Comparison of ENCODE assay signal across 8 cellular contexts in genomic region chr2:63861220-63861822, GRCh38. TPM values are rescaled to one million over a fixed set of nuclear protein-coding genes. Genes with fewer than 3 reads are reported as not detected.
DNase-seq lines count a peak whose midpoint lies in the region; ATAC-seq, FAIRE-seq and TF ChIP-seq lines count a peak whose summit lies in the region.

No MANE protein-coding gene starts in this region.

- no peak overlapping the region for H3K9ac ChIP-seq in Karpas-422 (ENCODE audit: low read length)
- H3K9ac ChIP-seq in kidney (ENCODE audit: low read length in 2 of 2) = no peak overlapping the region

- H3K4me3 ChIP-seq in A673 (ENCODE audit: low read depth, low read length, poor library complexity, severe bottlenecking) = no peak overlapping the region
- H3K4me3 ChIP-seq in Karpas-422 (ENCODE audit: low read length) = no peak overlapping the region
- H3K4me3 ChIP-seq in kidney (ENCODE audit: low read length in 2 of 2) = no peak overlapping the region

- peaks cover 83% of the 10 kb centered on the region for H3K36me3 Mint-ChIP-seq in MCF 10A (ENCODE audit: insufficient read depth, unreplicated experiment)

- H2AFZ ChIP-seq in Karpas-422 (ENCODE audit: low read length) = no peak overlapping the region

- peaks cover 22% of the 10 kb centered on the region for H3K4me1 Mint-ChIP-seq in MCF 10A (ENCODE audit: insufficient read depth, unreplicated experiment)

- CTCF ChIA-PET in A673 (lab: Charles Lee) (interaction anchor here (0.5 to 1.4 kb wide), 5 partner anchors 12 to 339 kb away, joined by 3 to 15 read pairs (median 4); no protein-coding TSS in a partner anchor), MCF 10A (lab: Yijun Ruan, JAX) (interaction anchor here (0.6 to 11.4 kb wide), 28 partner anchors 8 to 904 kb away, joined by 3 to 114 read pairs (median 5); partner anchors contain the start of gene UGP2)

- no peak for TF ChIP-seq POLR2A in GM12892 (IDR thresholded peaks at IDR 0.05; ENCODE audit: low read depth, low read length)

- no peak overlapping the region for H3K4me3 Mint-ChIP-seq in MCF 10A (ENCODE audit: unreplicated experiment)

- H3K27ac ChIP-seq in A673 (ENCODE audit: low read depth, low read length, poor library complexity, severe bottlenecking) (no peak overlapping the region), Karpas-422 (ENCODE audit: low read length) (no peak overlapping the region), kidney (ENCODE audit: low read depth in 2 of 2, low read length in 2 of 2) (no peak overlapping the region)

- H4K20me1 ChIP-seq in Karpas-422 (ENCODE audit: insufficient read depth, low read depth, low read length) = no peaks in the 10 kb centered on the region

- BruUV-seq in A673 (replicated peaks; lab: Mats Ljungman, UMichigan) (no TSS peak), MCF 10A (replicated peaks; lab: Mats Ljungman, UMichigan) (no TSS peak)

- H3K36me3 ChIP-seq in A673 (ENCODE audit: insufficient read depth, low read length, poor library complexity, severe bottlenecking) (peaks cover 10% of the 10 kb centered on the region), Karpas-422 (ENCODE audit: insufficient read depth, low read length) (peaks cover 68% of the 10 kb centered on the region), kidney (ENCODE audit: control insufficient read depth in 1 of 2, insufficient read depth in 2 of 2, low read length in 2 of 2) (peaks cover 7 to 17% of the 10 kb centered on the region in 2 donors)

- FAIRE-seq in GM12892 (lab: Jason Lieb, UNC) = peak; percentile 89
- FAIRE-seq in kidney (lab: Jason Lieb, UNC) = peak; percentile 8

- H3K4me1 ChIP-seq in A673 (ENCODE audit: insufficient read depth, low read length, poor library complexity, severe bottlenecking) (no peaks in the 10 kb centered on the region), Karpas-422 (ENCODE audit: low read length) (peaks cover 25% of the 10 kb centered on the region), kidney (ENCODE audit: control insufficient read depth in 1 of 2, insufficient read depth in 1 of 2, low read depth in 1 of 2, low read length in 2 of 2) (peaks cover 0 to 7% of the 10 kb centered on the region in 2 donors)

- no peaks in the 10 kb centered on the region for H3K27me3 Mint-ChIP-seq in MCF 10A (ENCODE audit: insufficient read depth, unreplicated experiment)

- no peak for ATAC-seq in HG03521 (IDR thresholded peaks at IDR 0.05; ENCODE audit: unreplicated experiment)

- H3K4me2 ChIP-seq in Karpas-422 (ENCODE audit: low read depth, low read length, poor library complexity, severe bottlenecking) = no peak overlapping the region

- peak; percentile 75 for DNase-seq in A673 (ENCODE audit: low spot score)
- DNase-seq in GM12892 (ENCODE audit: insufficient read length) = no peak
- peak; percentile 93 for DNase-seq in Karpas-422
- peak; percentile 45 for DNase-seq in T-helper 9 cell
- peak; percentile 67 for DNase-seq in MCF 10A (ENCODE audit: unreplicated experiment)
- no peak for DNase-seq in kidney
- DNase-seq in stimulated activated CD4-positive, alpha-beta T cell treated with anti-CD3 and anti-CD28 coated beads, TNF-alpha, amount 100 ng/mL, for 4 hours (ENCODE audit: low read depth in 3 of 3) = peak; percentile 17 to 46 (median 26)

- H3K9me3 ChIP-seq in A673 (ENCODE audit: low read depth, low read length, poor library complexity, severe bottlenecking) = no peaks in the 10 kb centered on the region
- H3K9me3 ChIP-seq in Karpas-422 (ENCODE audit: low read length) = no peaks in the 10 kb centered on the region
- H3K9me3 ChIP-seq in kidney (ENCODE audit: control insufficient read depth in 1 of 2, low read length in 2 of 2) = no peaks in the 10 kb centered on the region

- TF ChIP-seq CTCF in A673 (conservative IDR thresholded peaks at IDR 0.05; ENCODE audit: low read depth, low read length) (peak; percentile 65), MCF 10A (IDR thresholded peaks at IDR 0.05; ENCODE audit: unreplicated experiment) (peak; percentile 60), kidney (IDR thresholded peaks at IDR 0.05; ENCODE audit: borderline replicate concordance, extremely low read depth, insufficient read depth) (peak; percentile 41)

- peaks cover 67% of the 10 kb centered on the region for H3K79me2 ChIP-seq in Karpas-422 (ENCODE audit: low read length)

- POLR2A ChIA-PET in A673 (lab: Charles Lee; ENCODE audit: low non-redundant PET) = no interaction called here
- POLR2A ChIA-PET in MCF 10A (lab: Yijun Ruan, JAX) = interaction anchor here (0.6 to 18.6 kb wide), 8 partner anchors 9 to 170 kb away, joined by 3 to 248 read pairs (median 15); partner anchors contain the start of gene UGP2

- intact Hi-C loops in A673 (cut with micrococcal nuclease; ENCODE audit: unreplicated experiment) = loop anchor here (2.0 kb wide), 1 partner anchor 163 kb away; no protein-coding TSS in a partner anchor
- intact Hi-C loops in MCF 10A (cut with micrococcal nuclease) = loop anchor here (1.0 to 5.0 kb wide), 2 partner anchors 169 to 269 kb away; no protein-coding TSS in a partner anchor
- intact Hi-C loops in kidney (cut with DNase I) = no loop called here

- peak overlapping the region; percentile 69 for H3K27ac Mint-ChIP-seq in MCF 10A (ENCODE audit: low read depth, unreplicated experiment)

- no peaks in the 10 kb centered on the region for H3K9me3 Mint-ChIP-seq in MCF 10A (ENCODE audit: unreplicated experiment)

- no peaks in the 10 kb centered on the region for H3K9me2 ChIP-seq in Karpas-422 (replicated peaks; ENCODE audit: insufficient read depth, low read length)

- H3K27me3 ChIP-seq in A673 (replicated peaks; ENCODE audit: insufficient read depth, low read depth, low read length, poor library complexity) (no peaks in the 10 kb centered on the region), Karpas-422 (ENCODE audit: low read length) (no peaks in the 10 kb centered on the region)

RNA-seq across cellular contexts. Expression of gene UGP2, which starts 19.6 kb away (rescaled TPM):
- total RNA-seq in A673 (2021) (60.3 and 70.4 TPM in 2 replicates), MCF 10A (2022) (77.3 and 78.4 TPM in 2 replicates), kidney (140 TPM)
- polyA plus RNA-seq in GM12892 (2012; ENCODE audit: missing spikeins) = 77.5 TPM
- 77.6 and 101 TPM in 2 replicates for total RNA-seq in Karpas-422 (2014; rRNA removed; shearing (Covaris generic); ENCODE audit: low replicate concordance)
- 118 TPM for polyA plus RNA-seq in kidney (ENCODE audit: insufficient read depth, low read depth, low replicate concordance)

Comparison
In these comparisons a context has a peak if more than half of its experiments do, and no peak if none do; other contexts are left out.
1. DNase-seq: peak in A673 (single experiment), Karpas-422 (single experiment), T-helper 9 cell (single experiment), MCF 10A (single experiment) and stimulated activated CD4-positive, alpha-beta T cell treated with anti-CD3 and anti-CD28 coated beads, TNF-alpha, amount 100 ng/mL, for 4 hours (3 of 3); none in GM12892 (single experiment) and kidney (single experiment).
2. Peak in every context shown above with its lines, with median percentiles within 50 percentile points of each other: CTCF ChIP-seq.